In genomic region chr3:52077376-52077775, GRCh38 we compare ENCODE assay signal across 17 cellular contexts. TPM values are rescaled to one million over a fixed set of nuclear protein-coding genes. Genes with fewer than 3 reads are reported as not detected.
DNase-seq lines count a peak whose midpoint lies in the region; ATAC-seq and TF ChIP-seq lines count a peak whose summit lies in the region.
"Had no signal": no experiment of that assay in that cellular context is flagged by ENCODE, and none has a peak within 500 bp of the region (broad histone marks: within the 10 kb centered on the region; RNA-seq: fewer than 3 reads in every experiment).

No MANE protein-coding gene starts in this region.

- H3K36me3 Mint-ChIP-seq in nephron progenitor cell (ENCODE audit: low read depth) (no peaks in the 10 kb centered on the region), type B pancreatic cell (no peaks in the 10 kb centered on the region)

- peak overlapping the region; percentile 25 for H3K27ac Mint-ChIP-seq in nephron progenitor cell
- H3K27ac Mint-ChIP-seq in type B pancreatic cell: peak overlapping the region; percentile 82
- H3K27ac Mint-ChIP-seq: B cell had no signal

- H3K27me3 ChIP-seq in ascending aorta: no peaks in the 10 kb centered on the region

- H3K9me3 ChIP-seq in ascending aorta: no peaks in the 10 kb centered on the region
- H3K9me3 ChIP-seq: mucosa of descending colon had no signal

- H3K27me3 Mint-ChIP-seq in nephron progenitor cell (ENCODE audit: low read depth, poor library complexity) (no peaks in the 10 kb centered on the region), type B pancreatic cell (no peaks in the 10 kb centered on the region)
- H3K27me3 Mint-ChIP-seq: B cell had no signal

- TF ChIP-seq CTCF in ascending aorta (IDR thresholded peaks at IDR 0.05) (peak; percentile 22 to 45 (median 25)), nephron progenitor cell (IDR thresholded peaks at IDR 0.05) (no peak), type B pancreatic cell (conservative IDR thresholded peaks at IDR 0.05) (no peak)

- H3K4me1 ChIP-seq in ascending aorta: peaks cover 3 to 16% of the 10 kb centered on the region in 2 donors
- H3K4me1 ChIP-seq: parathyroid adenoma had no signal

- H3K27ac ChIP-seq in ascending aorta: peak overlapping the region; percentile 75 to 80
- H3K27ac ChIP-seq: parathyroid adenoma, WERI-Rb-1 had no signal

- DNase-seq in ascending aorta (ENCODE audit: low spot score in 2 of 2) (no peak), left cardiac atrium (no peak), nephron progenitor cell (no peak), type B pancreatic cell (ENCODE audit: extremely low spot score, unreplicated experiment) (no peak), NCI-H2029 treated with DMSO at 0.1 percent for 48 hours (lab: John Stamatoyannopoulos, UW) (no peak)
- DNase-seq: amniotic stem cell; glutamatergic neuron; H9; mucosa of descending colon; NCI-H1436 treated with DMSO at 0.1 percent for 48 hours; NCI-H345; stimulated activated naive CD8-positive, alpha-beta T cell treated with anti-CD3 and anti-CD28 coated beads, Interleukin-15, Interleukin-2, amounts not matched to agents 100 U/mL and 50 U/mL, for 24 hours; WERI-Rb-1 had no signal

- intact Hi-C loops in ascending aorta (cut with DNase I) (loop anchor here (1.0 kb wide), 1 partner anchor 14 kb away; no protein-coding TSS in a partner anchor), left cardiac atrium (cut with DNase I) (no loop called here)

- H3K9me3 Mint-ChIP-seq in nephron progenitor cell (no peaks in the 10 kb centered on the region), type B pancreatic cell (no peaks in the 10 kb centered on the region)
- H3K9me3 Mint-ChIP-seq: H9 had no signal

- H3K4me3 ChIP-seq in ascending aorta: no peak overlapping the region
- H3K4me3 ChIP-seq: mucosa of descending colon had no signal

- no peak overlapping the region for H3K4me3 Mint-ChIP-seq in nephron progenitor cell
- H3K4me3 Mint-ChIP-seq in type B pancreatic cell: peak overlapping the region; percentile 17
- H3K4me3 Mint-ChIP-seq: B cell, H9 had no signal

- H3K4me1 Mint-ChIP-seq in nephron progenitor cell (peaks cover 46% of the 10 kb centered on the region), type B pancreatic cell (ENCODE audit: unreplicated experiment) (peaks cover 24% of the 10 kb centered on the region)
- H3K4me1 Mint-ChIP-seq: B cell, H9 had no signal

- ATAC-seq in left cardiac atrium (peak; percentile 15 to 55), GM18861 (IDR thresholded peaks at IDR 0.05; ENCODE audit: unreplicated experiment) (no peak), HG03565 (IDR thresholded peaks at IDR 0.05; ENCODE audit: unreplicated experiment) (no peak)
- ATAC-seq: mucosa of descending colon; stimulated activated naive CD8-positive, alpha-beta T cell treated with anti-CD3 and anti-CD28 coated beads, Interleukin-15, Interleukin-2, amounts not matched to agents 100 U/mL and 50 U/mL, for 24 hours had no signal

- no peaks in the 10 kb centered on the region for H3K36me3 ChIP-seq in ascending aorta

RNA-seq across cellular contexts. Expression of gene DUSP7, which starts 21.0 kb away (rescaled TPM):
- total RNA-seq in ascending aorta (76.5 TPM), left cardiac atrium (10 to 100 TPM; 24.6 to 39.3 TPM), type B pancreatic cell (ENCODE audit: low replicate concordance) (11.9 and 25.9 TPM in 2 replicates)

Comparison
In these comparisons a context has a peak if more than half of its experiments do, and no peak if none do; other contexts are left out.
1. CTCF ChIP-seq: peak in ascending aorta (3 of 3); none in nephron progenitor cell (single experiment) and type B pancreatic cell (single experiment).
2. ATAC-seq: peak in left cardiac atrium (2 of 2); none in GM18861 (single experiment) and HG03565 (single experiment).